1 cellular context compared by ENCODE assay signal in the genomic region with DNA sequence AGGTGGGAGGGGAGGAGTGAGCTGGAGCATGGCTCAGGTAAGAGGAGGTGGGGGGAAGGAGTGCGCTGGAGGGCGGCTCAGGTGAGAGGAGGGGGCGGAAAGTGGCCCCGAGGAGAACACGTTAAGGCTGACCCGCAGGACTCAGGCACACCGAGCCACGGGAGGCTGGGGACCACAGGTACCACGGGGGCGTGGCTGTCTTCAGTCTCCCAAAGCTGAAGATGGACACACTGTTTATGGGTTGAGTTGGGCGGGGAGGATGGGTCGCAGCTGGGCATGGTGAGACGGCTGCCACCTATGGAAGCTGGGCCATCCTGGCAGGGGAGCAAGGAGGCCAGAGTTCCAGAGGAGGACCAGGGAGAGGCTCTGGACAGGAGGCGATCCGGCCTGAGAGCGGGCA.
TF ChIP-seq lines count a peak whose summit lies in the region.

No MANE protein-coding gene starts in this region.

TF ChIP-seq in IMR-90, 13 proteins besides CTCF, POLR2A, EP300 and RAD21:
- TF ChIP-seq MAZ (IDR thresholded peaks at IDR 0.05; ENCODE audit: borderline replicate concordance, low read depth, low read length): no peak
- TF ChIP-seq, protein P1, sequence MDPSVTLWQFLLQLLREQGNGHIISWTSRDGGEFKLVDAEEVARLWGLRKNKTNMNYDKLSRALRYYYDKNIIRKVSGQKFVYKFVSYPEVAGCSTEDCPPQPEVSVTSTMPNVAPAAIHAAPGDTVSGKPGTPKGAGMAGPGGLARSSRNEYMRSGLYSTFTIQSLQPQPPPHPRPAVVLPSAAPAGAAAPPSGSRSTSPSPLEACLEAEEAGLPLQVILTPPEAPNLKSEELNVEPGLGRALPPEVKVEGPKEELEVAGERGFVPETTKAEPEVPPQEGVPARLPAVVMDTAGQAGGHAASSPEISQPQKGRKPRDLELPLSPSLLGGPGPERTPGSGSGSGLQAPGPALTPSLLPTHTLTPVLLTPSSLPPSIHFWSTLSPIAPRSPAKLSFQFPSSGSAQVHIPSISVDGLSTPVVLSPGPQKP (IDR thresholded peaks at IDR 0.05; ENCODE audit: borderline replicate concordance, low read depth, low read length): no peak
- TF ChIP-seq NFE2L2 (IDR thresholded peaks at IDR 0.05; ENCODE audit: low read depth, low read length): no peak
- TF ChIP-seq, protein P2, sequence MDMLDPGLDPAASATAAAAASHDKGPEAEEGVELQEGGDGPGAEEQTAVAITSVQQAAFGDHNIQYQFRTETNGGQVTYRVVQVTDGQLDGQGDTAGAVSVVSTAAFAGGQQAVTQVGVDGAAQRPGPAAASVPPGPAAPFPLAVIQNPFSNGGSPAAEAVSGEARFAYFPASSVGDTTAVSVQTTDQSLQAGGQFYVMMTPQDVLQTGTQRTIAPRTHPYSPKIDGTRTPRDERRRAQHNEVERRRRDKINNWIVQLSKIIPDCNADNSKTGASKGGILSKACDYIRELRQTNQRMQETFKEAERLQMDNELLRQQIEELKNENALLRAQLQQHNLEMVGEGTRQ (IDR thresholded peaks at IDR 0.05; ENCODE audit: low read depth, low read length): no peak
- TF ChIP-seq FOS (IDR thresholded peaks at IDR 0.05; ENCODE audit: low read depth, low read length): no peak
- TF ChIP-seq SMC3 (IDR thresholded peaks at IDR 0.05; ENCODE audit: low read depth, low read length): no peak
- no peak for TF ChIP-seq BHLHE40 (IDR thresholded peaks at IDR 0.05; ENCODE audit: low read depth, low read length)
- no peak for TF ChIP-seq RFX5 (IDR thresholded peaks at IDR 0.05; ENCODE audit: low read depth, low read length)
- no peak for TF ChIP-seq MAFK (IDR thresholded peaks at IDR 0.05; ENCODE audit: low read depth, low read length)
- TF ChIP-seq CHD1 (IDR thresholded peaks at IDR 0.05; ENCODE audit: low read depth, low read length): no peak
- TF ChIP-seq MXI1 (IDR thresholded peaks at IDR 0.05; ENCODE audit: borderline replicate concordance, low read depth, low read length): no peak
- TF ChIP-seq CEBPB (IDR thresholded peaks at IDR 0.05; ENCODE audit: low read depth, low read length): no peak
- TF ChIP-seq RCOR1 (IDR thresholded peaks at IDR 0.05; ENCODE audit: insufficient replicate concordance, low read length): no peak
